Comparison of ENCODE assay signal across 15 cellular contexts in the genomic region with DNA sequence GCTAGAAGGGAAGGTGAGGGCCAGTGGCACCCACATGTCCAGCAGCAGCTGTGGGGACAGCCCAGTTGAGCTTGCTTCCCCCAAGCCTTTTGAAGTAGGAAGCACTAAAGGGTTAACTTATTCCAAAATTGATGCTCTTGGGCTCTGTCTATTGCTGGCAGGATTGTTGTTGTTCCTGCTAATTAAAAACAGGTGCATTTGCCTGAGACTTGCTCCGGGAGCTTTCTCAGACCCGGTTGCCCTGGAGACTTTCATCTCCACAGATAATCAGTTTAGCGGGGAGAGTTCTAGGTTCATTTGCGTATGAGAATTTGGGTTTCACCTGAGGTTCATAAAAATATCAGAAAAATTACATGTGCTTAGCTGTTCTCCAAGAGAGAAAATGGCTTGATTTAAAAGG.
DNase-seq lines count a peak whose midpoint lies in the region; ATAC-seq and TF ChIP-seq lines count a peak whose summit lies in the region.
"Had no signal": no experiment of that assay in that cellular context is flagged by ENCODE, and none has a peak within 500 bp of the region (broad histone marks: within the 10 kb centered on the region; RNA-seq: fewer than 3 reads in every experiment).

No MANE protein-coding gene starts in this region.

- H3K4me3 ChIP-seq in A673 (ENCODE audit: low read depth, low read length, poor library complexity, severe bottlenecking) (no peak overlapping the region), neural progenitor cell (no peak overlapping the region)
- H3K4me3 ChIP-seq: PC-9, SJSA1 had no signal

- no peak for ATAC-seq in activated naive CD4-positive, alpha-beta T cell treated with anti-CD3 and anti-CD28 coated beads, Interleukin-2, amount 50 U/mL, for 72 hours

- no peak overlapping the region for H3K4me3 Mint-ChIP-seq in neural progenitor cell
- H3K4me3 Mint-ChIP-seq: CD4-positive, CD25-positive, alpha-beta regulatory T cell; HFFc6 had no signal

- no peaks in the 10 kb centered on the region for H3K79me2 ChIP-seq in neural progenitor cell (ENCODE audit: low read depth)

- no TSS peak for BruUV-seq in A673 (replicated peaks; lab: Mats Ljungman, UMichigan)

- H2AFZ ChIP-seq in neural progenitor cell (replicated peaks) = no peak overlapping the region
- H2AFZ ChIP-seq: PC-9 had no signal

- CTCF ChIA-PET in A673 (lab: Charles Lee) = interaction anchor here (0.5 kb wide), 1 partner anchor 8 kb away, joined by 3 read pairs; no protein-coding TSS in a partner anchor

- H3K9me3 ChIP-seq in A673 (ENCODE audit: low read depth, low read length, poor library complexity, severe bottlenecking) = no peaks in the 10 kb centered on the region
- H3K9me3 ChIP-seq in neural progenitor cell (ENCODE audit: low read depth) = no peaks in the 10 kb centered on the region
- H3K9me3 ChIP-seq: SJSA1 had no signal

- no peak overlapping the region for H3K27ac Mint-ChIP-seq in activated naive CD4-positive, alpha-beta T cell treated with anti-CD3 and anti-CD28 coated beads, Interleukin-2, amount 50 U/mL, for 72 hours
- H3K27ac Mint-ChIP-seq in neural progenitor cell = no peak overlapping the region
- H3K27ac Mint-ChIP-seq: CD4-positive, CD25-positive, alpha-beta regulatory T cell; HFFc6 had no signal

- intact Hi-C loops in A673 (cut with micrococcal nuclease; ENCODE audit: unreplicated experiment) = loop anchor here (10.0 kb wide), 1 partner anchor 675 kb away; no protein-coding TSS in a partner anchor

- H3K36me3 Mint-ChIP-seq in activated naive CD4-positive, alpha-beta T cell treated with anti-CD3 and anti-CD28 coated beads, Interleukin-2, amount 50 U/mL, for 72 hours = no peaks in the 10 kb centered on the region
- no peaks in the 10 kb centered on the region for H3K36me3 Mint-ChIP-seq in neural progenitor cell
- H3K36me3 Mint-ChIP-seq: CD4-positive, CD25-positive, alpha-beta regulatory T cell had no signal

- H3K9ac ChIP-seq in neural progenitor cell = no peak overlapping the region

- H4K20me1 ChIP-seq in neural progenitor cell (ENCODE audit: low read depth) = no peaks in the 10 kb centered on the region

- DNase-seq in A673 (ENCODE audit: low spot score) (peak; percentile 28), COR-L47 (lab: John Stamatoyannopoulos, UW) (peak; percentile 54), NCI-H748 (lab: John Stamatoyannopoulos, UW; ENCODE audit: unreplicated experiment) (peak; percentile 69), left kidney (ENCODE audit: low read depth, low spot score) (peak; percentile 12), cerebellar nuclear complex (lab: John Stamatoyannopoulos, UW) (no peak), neural progenitor cell (ENCODE audit: low spot score) (no peak)
- DNase-seq in activated naive CD4-positive, alpha-beta T cell treated with anti-CD3 and anti-CD28 coated beads, Interleukin-2, amount 50 U/mL, for 72 hours (ENCODE audit: low spot score in 2 of 2) = no peak
- DNase-seq: ACHN; CD4-positive, CD25-positive, alpha-beta regulatory T cell; HFFc6; NCI-H187; NCI-H524 treated with DMSO at 0.1 percent for 48 hours; PC-9; T-helper 1 cell had no signal

- peaks cover 32% of the 10 kb centered on the region for H3K4me1 Mint-ChIP-seq in neural progenitor cell
- H3K4me1 Mint-ChIP-seq: CD4-positive, CD25-positive, alpha-beta regulatory T cell had no signal

- peaks cover 0 to 3% of the 10 kb centered on the region in 2 donors for H3K9me3 Mint-ChIP-seq in activated naive CD4-positive, alpha-beta T cell treated with anti-CD3 and anti-CD28 coated beads, Interleukin-2, amount 50 U/mL, for 72 hours
- H3K9me3 Mint-ChIP-seq in neural progenitor cell = no peaks in the 10 kb centered on the region

- peaks cover 54% of the 10 kb centered on the region for H3K27me3 ChIP-seq in A673 (replicated peaks; ENCODE audit: insufficient read depth, low read depth, low read length, poor library complexity)
- no peaks in the 10 kb centered on the region for H3K27me3 ChIP-seq in neural progenitor cell
- H3K27me3 ChIP-seq: SJSA1 had no signal

- no peak overlapping the region for H3K4me2 ChIP-seq in neural progenitor cell
- H3K4me2 ChIP-seq: PC-9 had no signal

- POLR2A ChIA-PET in A673 (lab: Charles Lee; ENCODE audit: low non-redundant PET) = no interaction called here

- H3K36me3 ChIP-seq in A673 (ENCODE audit: insufficient read depth, low read length, poor library complexity, severe bottlenecking) (no peaks in the 10 kb centered on the region), neural progenitor cell (no peaks in the 10 kb centered on the region)
- H3K36me3 ChIP-seq: SJSA1 had no signal

- H3K27ac ChIP-seq in A673 (ENCODE audit: low read depth, low read length, poor library complexity, severe bottlenecking) (no peak overlapping the region), neural progenitor cell (no peak overlapping the region)
- H3K27ac ChIP-seq: PC-9, SJSA1 had no signal

- H3F3A ChIP-seq in neural progenitor cell (ENCODE audit: low read depth) = no peaks in the 10 kb centered on the region

- H3K4me1 ChIP-seq in A673 (ENCODE audit: insufficient read depth, low read length, poor library complexity, severe bottlenecking) (peaks cover 19% of the 10 kb centered on the region), neural progenitor cell (peaks cover 16% of the 10 kb centered on the region)
- H3K4me1 ChIP-seq: SJSA1 had no signal

- H3K27me3 Mint-ChIP-seq in neural progenitor cell (ENCODE audit: insufficient read depth, low read depth) = no peaks in the 10 kb centered on the region

- TF ChIP-seq CTCF in A673 (conservative IDR thresholded peaks at IDR 0.05; ENCODE audit: low read depth, low read length) (no peak), neural progenitor cell (IDR thresholded peaks at IDR 0.05) (no peak)

Comparison
In these comparisons a context has a peak if more than half of its experiments do, and no peak if none do; other contexts are left out.
1. DNase-seq: peak in A673 (single experiment), COR-L47 (single experiment), NCI-H748 (single experiment) and left kidney (single experiment); none in cerebellar nuclear complex (0 of 2), activated naive CD4-positive, alpha-beta T cell treated with anti-CD3 and anti-CD28 coated beads, Interleukin-2, amount 50 U/mL, for 72 hours (0 of 2) and neural progenitor cell (single experiment).